10 cellular contexts compared by ENCODE assay signal in genomic region chr7:149696313-149696712, GRCh38.
"Had no signal": no experiment of that assay in that cellular context is flagged by ENCODE, and none has a peak within 500 bp of the region (broad histone marks: within the 10 kb centered on the region; RNA-seq: fewer than 3 reads in every experiment).

No MANE protein-coding gene starts in this region.

- H2AFZ ChIP-seq: GM23248, GM23338 had no signal

- H3K4me1 ChIP-seq: HAP-1 had no signal

- H3K4me3 ChIP-seq: GM23248, GM23338, HAP-1 had no signal

- H3K4me2 ChIP-seq: GM23338 had no signal

- H3K27ac ChIP-seq: GM23248 had no signal

- DNase-seq: GM23248, GOT3, H7, H9, HCEC 1CT, HFFc6 had no signal

- FAIRE-seq: H54 had no signal

- ATAC-seq: GM23338, HCT116 had no signal

- H3K9ac ChIP-seq: GM23248 had no signal

- H3K36me3 ChIP-seq: HAP-1 had no signal
